1 cellular context compared by ENCODE assay signal in the genomic region with DNA sequence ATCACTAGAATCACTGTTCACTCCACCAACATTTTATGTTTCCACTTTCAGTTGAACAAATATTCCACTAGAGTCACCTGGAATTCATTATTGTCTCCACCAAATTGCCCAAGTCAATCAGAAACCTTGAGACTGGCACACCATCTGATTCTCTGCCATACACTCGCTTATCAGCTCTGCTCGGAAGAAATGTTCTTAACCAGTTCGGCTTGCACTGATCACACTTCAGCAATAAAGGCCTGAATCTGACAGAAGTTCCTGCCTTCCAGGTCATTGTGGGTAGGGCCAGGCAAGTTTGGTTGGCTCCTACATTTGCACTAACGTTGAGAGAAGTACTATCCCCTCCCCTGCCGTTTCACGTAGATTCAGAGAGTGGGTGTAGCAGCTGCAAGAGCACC.
A peak's percentile ranks its signal among the peaks of the same experiment; 100 is the strongest.
TF ChIP-seq lines count a peak whose summit lies in the region.

No MANE protein-coding gene starts in this region.

TF ChIP-seq in K562, 482 proteins besides CTCF, POLR2A, EP300 and RAD21 (continues in another document):
- TF ChIP-seq POLR2H (tag; IDR thresholded peaks at IDR 0.05; ENCODE audit: low read depth) (no peak), ZFP36 (IDR thresholded peaks at IDR 0.05; ENCODE audit: low read depth, low read length, partially characterized antibody) (no peak), NONO (IDR thresholded peaks at IDR 0.05; ENCODE audit: low read depth in 2 of 2, low read length in 1 of 2) (no peak), ESRRA (IDR thresholded peaks at IDR 0.05; ENCODE audit: borderline replicate concordance, low read depth) (no peak), IRF2 (CRISPR knock-in tag; IDR thresholded peaks at IDR 0.05) (no peak), FOXJ2 (tag; IDR thresholded peaks at IDR 0.05) (no peak), FOXJ3 (CRISPR knock-in tag; IDR thresholded peaks at IDR 0.05) (no peak), JUNB (CRISPR knock-in tag; conservative IDR thresholded peaks at IDR 0.05) (no peak), EGR1 (conservative IDR thresholded peaks at IDR 0.05) (peak; percentile 54; the same call in 1 of the 2 replicates), RBM25 (IDR thresholded peaks at IDR 0.05; ENCODE audit: low read depth, low read length, severe bottlenecking) (no peak), NR4A1 (CRISPR knock-in tag; IDR thresholded peaks at IDR 0.05) (no peak), NR4A1 (tag; IDR thresholded peaks at IDR 0.05) (no peak), ZNF57 (CRISPR knock-in tag; IDR thresholded peaks at IDR 0.05) (no peak), BHLHE40 (IDR thresholded peaks at IDR 0.05; ENCODE audit: low read length) (no peak), NR2C2 (CRISPR knock-in tag; IDR thresholded peaks at IDR 0.05) (0 out of 2 replicates have a peak, but pooled peaks have one; percentile 33), NR2C2 (tag; IDR thresholded peaks at IDR 0.05) (no peak), GATA2 (CRISPR knock-in tag; IDR thresholded peaks at IDR 0.05) (no peak), CREM (IDR thresholded peaks at IDR 0.05; ENCODE audit: low read depth) (no peak), HMGN3 (IDR thresholded peaks at IDR 0.05; ENCODE audit: borderline replicate concordance, extremely low read depth, insufficient read length, low read depth, low read length) (no peak), MCM7 (IDR thresholded peaks at IDR 0.05) (no peak), NFIC (IDR thresholded peaks at IDR 0.05) (no peak), PURB (CRISPR knock-in tag; IDR thresholded peaks at IDR 0.05; ENCODE audit: low read depth) (no peak), SAP30 (IDR thresholded peaks at IDR 0.05; ENCODE audit: borderline replicate concordance, insufficient read depth, low read depth, low read length, poor library complexity, severe bottlenecking) (no peak), POLR2AphosphoS5 (IDR thresholded peaks at IDR 0.05; ENCODE audit: control insufficient read depth, insufficient read depth, low read depth, low read length) (0 out of 2 replicates have a peak, but pooled peaks have one; percentile 10), ZNF707 (CRISPR knock-in tag; conservative IDR thresholded peaks at IDR 0.05) (no peak), TAF9B (IDR thresholded peaks at IDR 0.05; ENCODE audit: partially characterized antibody) (no peak), ATF7 (IDR thresholded peaks at IDR 0.05) (no peak), NFATC3 (IDR thresholded peaks at IDR 0.05) (no peak), CHD1 (IDR thresholded peaks at IDR 0.05; ENCODE audit: low read length) (peak; percentile 40), MAFG (tag; conservative IDR thresholded peaks at IDR 0.05) (no peak), HEY1 (CRISPR knock-in tag; IDR thresholded peaks at IDR 0.05; ENCODE audit: borderline replicate concordance) (no peak), ZNF124 (CRISPR knock-in tag; IDR thresholded peaks at IDR 0.05) (no peak), RBBP5 (IDR thresholded peaks at IDR 0.05; ENCODE audit: borderline replicate concordance, insufficient read depth, low read length, poor library complexity, severe bottlenecking) (no peak), SNRNP70 (optimal IDR thresholded peaks at IDR 0.05; ENCODE audit: low read depth, low read length) (no peak), ZNF668 (CRISPR knock-in tag; IDR thresholded peaks at IDR 0.05) (no peak), ZSCAN32 (CRISPR knock-in tag; IDR thresholded peaks at IDR 0.05) (no peak), BRD4 (IDR thresholded peaks at IDR 0.05) (no peak), TBP (optimal IDR thresholded peaks at IDR 0.05; ENCODE audit: low read depth, low read length) (no peak), LCOR (CRISPR knock-in tag; IDR thresholded peaks at IDR 0.05) (0 out of 2 replicates have a peak, but pooled peaks have one; percentile 17), ZNF41 (CRISPR knock-in tag; conservative IDR thresholded peaks at IDR 0.05) (no peak)
- TF ChIP-seq, protein P1, sequence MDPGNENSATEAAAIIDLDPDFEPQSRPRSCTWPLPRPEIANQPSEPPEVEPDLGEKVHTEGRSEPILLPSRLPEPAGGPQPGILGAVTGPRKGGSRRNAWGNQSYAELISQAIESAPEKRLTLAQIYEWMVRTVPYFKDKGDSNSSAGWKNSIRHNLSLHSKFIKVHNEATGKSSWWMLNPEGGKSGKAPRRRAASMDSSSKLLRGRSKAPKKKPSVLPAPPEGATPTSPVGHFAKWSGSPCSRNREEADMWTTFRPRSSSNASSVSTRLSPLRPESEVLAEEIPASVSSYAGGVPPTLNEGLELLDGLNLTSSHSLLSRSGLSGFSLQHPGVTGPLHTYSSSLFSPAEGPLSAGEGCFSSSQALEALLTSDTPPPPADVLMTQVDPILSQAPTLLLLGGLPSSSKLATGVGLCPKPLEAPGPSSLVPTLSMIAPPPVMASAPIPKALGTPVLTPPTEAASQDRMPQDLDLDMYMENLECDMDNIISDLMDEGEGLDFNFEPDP (CRISPR knock-in tag; IDR thresholded peaks at IDR 0.05) = no peak
- TF ChIP-seq, protein P2, sequence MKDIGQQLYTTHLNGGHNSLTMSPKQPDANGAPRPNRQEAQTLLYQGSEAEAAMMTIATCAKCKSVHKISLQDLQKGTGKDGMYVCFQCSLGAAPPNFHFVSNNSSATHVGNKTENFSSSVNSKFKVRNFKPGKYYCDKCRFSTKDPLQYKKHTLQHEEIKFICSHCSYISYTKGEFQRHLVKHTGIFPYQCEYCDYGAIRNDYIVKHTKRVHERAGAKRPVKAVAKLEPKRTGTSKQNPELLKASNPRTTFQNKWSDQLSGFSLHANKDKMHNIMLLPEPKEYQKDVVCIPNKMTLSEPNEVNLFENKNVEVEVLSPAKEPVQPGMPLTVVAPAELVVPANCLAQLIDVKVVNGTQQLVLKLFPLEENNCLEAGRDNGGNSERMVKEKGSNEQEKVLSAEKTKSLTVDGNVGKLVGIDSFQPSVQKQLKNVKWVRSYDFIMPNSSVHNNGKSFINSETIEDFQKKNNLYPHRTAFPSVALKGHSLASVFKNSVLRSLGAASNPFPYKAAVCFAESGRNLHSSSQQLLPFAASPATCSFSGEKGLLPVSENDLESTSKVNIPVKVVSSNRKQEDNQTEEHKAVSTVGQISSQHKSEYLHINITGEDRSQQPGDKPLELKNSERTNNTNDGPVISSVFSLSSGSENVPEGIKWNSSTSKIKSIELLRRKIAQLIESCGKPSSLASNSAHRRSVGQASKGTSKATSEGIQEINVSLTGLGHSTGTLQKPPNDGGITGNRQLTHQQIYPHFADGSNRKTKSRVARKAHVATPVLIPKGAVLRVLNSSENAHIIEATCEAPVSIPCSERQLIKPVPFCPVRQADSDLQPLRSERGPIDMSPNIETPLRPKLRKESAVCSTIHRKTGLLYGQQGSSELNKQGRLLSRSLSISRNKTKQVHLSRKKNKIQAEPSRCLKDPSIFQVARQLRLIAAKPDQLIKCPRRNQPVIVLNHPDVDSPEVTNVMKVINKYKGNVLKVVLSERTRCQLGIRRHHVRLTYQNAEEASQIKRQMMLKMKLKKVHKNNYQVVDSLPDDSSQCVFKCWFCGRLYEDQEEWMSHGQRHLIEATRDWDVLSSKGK (CRISPR knock-in tag; IDR thresholded peaks at IDR 0.05) = no peak
- TF ChIP-seq, protein P3, sequence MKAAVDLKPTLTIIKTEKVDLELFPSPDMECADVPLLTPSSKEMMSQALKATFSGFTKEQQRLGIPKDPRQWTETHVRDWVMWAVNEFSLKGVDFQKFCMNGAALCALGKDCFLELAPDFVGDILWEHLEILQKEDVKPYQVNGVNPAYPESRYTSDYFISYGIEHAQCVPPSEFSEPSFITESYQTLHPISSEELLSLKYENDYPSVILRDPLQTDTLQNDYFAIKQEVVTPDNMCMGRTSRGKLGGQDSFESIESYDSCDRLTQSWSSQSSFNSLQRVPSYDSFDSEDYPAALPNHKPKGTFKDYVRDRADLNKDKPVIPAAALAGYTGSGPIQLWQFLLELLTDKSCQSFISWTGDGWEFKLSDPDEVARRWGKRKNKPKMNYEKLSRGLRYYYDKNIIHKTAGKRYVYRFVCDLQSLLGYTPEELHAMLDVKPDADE (conservative IDR thresholded peaks at IDR 0.05; ENCODE audit: control insufficient read depth, low read depth, low read length) = no peak
- TF ChIP-seq, protein P4, sequence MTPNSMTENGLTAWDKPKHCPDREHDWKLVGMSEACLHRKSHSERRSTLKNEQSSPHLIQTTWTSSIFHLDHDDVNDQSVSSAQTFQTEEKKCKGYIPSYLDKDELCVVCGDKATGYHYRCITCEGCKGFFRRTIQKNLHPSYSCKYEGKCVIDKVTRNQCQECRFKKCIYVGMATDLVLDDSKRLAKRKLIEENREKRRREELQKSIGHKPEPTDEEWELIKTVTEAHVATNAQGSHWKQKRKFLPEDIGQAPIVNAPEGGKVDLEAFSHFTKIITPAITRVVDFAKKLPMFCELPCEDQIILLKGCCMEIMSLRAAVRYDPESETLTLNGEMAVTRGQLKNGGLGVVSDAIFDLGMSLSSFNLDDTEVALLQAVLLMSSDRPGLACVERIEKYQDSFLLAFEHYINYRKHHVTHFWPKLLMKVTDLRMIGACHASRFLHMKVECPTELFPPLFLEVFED (CRISPR knock-in tag; conservative IDR thresholded peaks at IDR 0.05) = no peak
- TF ChIP-seq, protein P5, sequence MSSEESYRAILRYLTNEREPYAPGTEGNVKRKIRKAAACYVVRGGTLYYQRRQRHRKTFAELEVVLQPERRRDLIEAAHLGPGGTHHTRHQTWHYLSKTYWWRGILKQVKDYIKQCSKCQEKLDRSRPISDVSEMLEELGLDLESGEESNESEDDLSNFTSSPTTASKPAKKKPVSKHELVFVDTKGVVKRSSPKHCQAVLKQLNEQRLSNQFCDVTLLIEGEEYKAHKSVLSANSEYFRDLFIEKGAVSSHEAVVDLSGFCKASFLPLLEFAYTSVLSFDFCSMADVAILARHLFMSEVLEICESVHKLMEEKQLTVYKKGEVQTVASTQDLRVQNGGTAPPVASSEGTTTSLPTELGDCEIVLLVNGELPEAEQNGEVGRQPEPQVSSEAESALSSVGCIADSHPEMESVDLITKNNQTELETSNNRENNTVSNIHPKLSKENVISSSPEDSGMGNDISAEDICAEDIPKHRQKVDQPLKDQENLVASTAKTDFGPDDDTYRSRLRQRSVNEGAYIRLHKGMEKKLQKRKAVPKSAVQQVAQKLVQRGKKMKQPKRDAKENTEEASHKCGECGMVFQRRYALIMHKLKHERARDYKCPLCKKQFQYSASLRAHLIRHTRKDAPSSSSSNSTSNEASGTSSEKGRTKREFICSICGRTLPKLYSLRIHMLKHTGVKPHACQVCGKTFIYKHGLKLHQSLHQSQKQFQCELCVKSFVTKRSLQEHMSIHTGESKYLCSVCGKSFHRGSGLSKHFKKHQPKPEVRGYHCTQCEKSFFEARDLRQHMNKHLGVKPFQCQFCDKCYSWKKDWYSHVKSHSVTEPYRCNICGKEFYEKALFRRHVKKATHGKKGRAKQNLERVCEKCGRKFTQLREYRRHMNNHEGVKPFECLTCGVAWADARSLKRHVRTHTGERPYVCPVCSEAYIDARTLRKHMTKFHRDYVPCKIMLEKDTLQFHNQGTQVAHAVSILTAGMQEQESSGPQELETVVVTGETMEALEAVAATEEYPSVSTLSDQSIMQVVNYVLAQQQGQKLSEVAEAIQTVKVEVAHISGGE (CRISPR knock-in tag; IDR thresholded peaks at IDR 0.05) = no peak
- TF ChIP-seq, protein P6, sequence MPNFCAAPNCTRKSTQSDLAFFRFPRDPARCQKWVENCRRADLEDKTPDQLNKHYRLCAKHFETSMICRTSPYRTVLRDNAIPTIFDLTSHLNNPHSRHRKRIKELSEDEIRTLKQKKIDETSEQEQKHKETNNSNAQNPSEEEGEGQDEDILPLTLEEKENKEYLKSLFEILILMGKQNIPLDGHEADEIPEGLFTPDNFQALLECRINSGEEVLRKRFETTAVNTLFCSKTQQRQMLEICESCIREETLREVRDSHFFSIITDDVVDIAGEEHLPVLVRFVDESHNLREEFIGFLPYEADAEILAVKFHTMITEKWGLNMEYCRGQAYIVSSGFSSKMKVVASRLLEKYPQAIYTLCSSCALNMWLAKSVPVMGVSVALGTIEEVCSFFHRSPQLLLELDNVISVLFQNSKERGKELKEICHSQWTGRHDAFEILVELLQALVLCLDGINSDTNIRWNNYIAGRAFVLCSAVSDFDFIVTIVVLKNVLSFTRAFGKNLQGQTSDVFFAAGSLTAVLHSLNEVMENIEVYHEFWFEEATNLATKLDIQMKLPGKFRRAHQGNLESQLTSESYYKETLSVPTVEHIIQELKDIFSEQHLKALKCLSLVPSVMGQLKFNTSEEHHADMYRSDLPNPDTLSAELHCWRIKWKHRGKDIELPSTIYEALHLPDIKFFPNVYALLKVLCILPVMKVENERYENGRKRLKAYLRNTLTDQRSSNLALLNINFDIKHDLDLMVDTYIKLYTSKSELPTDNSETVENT (CRISPR knock-in tag; IDR thresholded peaks at IDR 0.05) = no peak
- TF ChIP-seq, protein P7, sequence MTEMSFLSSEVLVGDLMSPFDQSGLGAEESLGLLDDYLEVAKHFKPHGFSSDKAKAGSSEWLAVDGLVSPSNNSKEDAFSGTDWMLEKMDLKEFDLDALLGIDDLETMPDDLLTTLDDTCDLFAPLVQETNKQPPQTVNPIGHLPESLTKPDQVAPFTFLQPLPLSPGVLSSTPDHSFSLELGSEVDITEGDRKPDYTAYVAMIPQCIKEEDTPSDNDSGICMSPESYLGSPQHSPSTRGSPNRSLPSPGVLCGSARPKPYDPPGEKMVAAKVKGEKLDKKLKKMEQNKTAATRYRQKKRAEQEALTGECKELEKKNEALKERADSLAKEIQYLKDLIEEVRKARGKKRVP (CRISPR knock-in tag; IDR thresholded peaks at IDR 0.05) = no peak
- TF ChIP-seq, protein P8, sequence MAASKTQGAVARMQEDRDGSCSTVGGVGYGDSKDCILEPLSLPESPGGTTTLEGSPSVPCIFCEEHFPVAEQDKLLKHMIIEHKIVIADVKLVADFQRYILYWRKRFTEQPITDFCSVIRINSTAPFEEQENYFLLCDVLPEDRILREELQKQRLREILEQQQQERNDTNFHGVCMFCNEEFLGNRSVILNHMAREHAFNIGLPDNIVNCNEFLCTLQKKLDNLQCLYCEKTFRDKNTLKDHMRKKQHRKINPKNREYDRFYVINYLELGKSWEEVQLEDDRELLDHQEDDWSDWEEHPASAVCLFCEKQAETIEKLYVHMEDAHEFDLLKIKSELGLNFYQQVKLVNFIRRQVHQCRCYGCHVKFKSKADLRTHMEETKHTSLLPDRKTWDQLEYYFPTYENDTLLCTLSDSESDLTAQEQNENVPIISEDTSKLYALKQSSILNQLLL (CRISPR knock-in tag; IDR thresholded peaks at IDR 0.05; ENCODE audit: borderline replicate concordance) = no peak
